Comparison of ENCODE assay signal across 8 cellular contexts in the genomic region with DNA sequence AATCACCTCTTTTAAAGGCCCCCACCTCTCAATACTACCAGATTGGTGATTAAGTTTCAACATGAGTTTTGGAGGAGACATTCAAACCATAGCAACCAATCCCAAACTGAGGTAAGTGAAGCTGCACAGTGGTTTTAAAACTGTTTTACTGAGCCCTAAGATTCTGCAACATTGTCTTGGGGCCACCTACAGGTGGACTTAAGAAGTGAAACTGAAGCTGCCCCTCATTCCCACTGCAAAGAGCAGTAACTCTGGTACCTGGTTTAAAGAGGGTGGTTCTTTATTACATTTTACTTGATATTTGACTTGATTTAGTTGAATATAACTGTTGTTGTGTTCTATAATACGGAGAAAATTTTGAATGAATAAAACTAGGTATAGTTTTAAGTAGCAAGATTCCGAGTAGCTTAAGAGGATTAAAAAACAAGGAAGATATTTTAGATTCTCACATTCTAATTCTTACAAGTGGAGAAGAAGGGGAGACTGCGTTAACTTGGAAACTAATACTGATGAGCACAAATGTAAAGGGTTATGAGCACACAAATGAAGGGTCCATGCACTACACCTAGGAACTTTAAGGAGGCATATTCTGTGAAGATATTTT. TPM values are rescaled to one million over a fixed set of nuclear protein-coding genes. Genes with fewer than 3 reads are reported as not detected.
DNase-seq lines count a peak whose midpoint lies in the region; ATAC-seq, FAIRE-seq and TF ChIP-seq lines count a peak whose summit lies in the region.

No MANE protein-coding gene starts in this region.

- no peaks in the 10 kb centered on the region for H3K36me3 Mint-ChIP-seq in endothelial cell (ENCODE audit: low read depth, unreplicated experiment)

- intact Hi-C loops in prostate gland (cut with DNase I) = no loop called here

- H3K27me3 ChIP-seq in prostate gland (replicated peaks; ENCODE audit: insufficient read depth) = no peaks in the 10 kb centered on the region

- H3K36me3 ChIP-seq in prostate gland = no peaks in the 10 kb centered on the region

- no peaks in the 10 kb centered on the region for H3K27me3 Mint-ChIP-seq in endothelial cell (ENCODE audit: unreplicated experiment)

- no peaks in the 10 kb centered on the region for H3K4me1 ChIP-seq in prostate gland (replicated peaks)

- TF ChIP-seq CTCF in D721Med (IDR thresholded peaks at IDR 0.05; ENCODE audit: insufficient read depth, missing control alignments) (peak; percentile 49), endothelial cell (IDR thresholded peaks at IDR 0.05; ENCODE audit: unreplicated experiment) (peak; percentile 82), prostate gland (IDR thresholded peaks at IDR 0.05) (peak in 3 of 4 experiments; percentile 40 to 48 (median 42))

- no peaks in the 10 kb centered on the region for H3K9me3 Mint-ChIP-seq in endothelial cell (ENCODE audit: unreplicated experiment)

- no peak overlapping the region for H3K27ac ChIP-seq in prostate gland

- H3K4me3 Mint-ChIP-seq in endothelial cell (ENCODE audit: unreplicated experiment) = no peak overlapping the region

- H3K4me3 ChIP-seq in prostate gland = no peak overlapping the region

- no peaks in the 10 kb centered on the region for H3K9me3 ChIP-seq in prostate gland

- H3K27ac Mint-ChIP-seq in endothelial cell (ENCODE audit: unreplicated experiment) = no peak overlapping the region

- 72% methylated on average over 3 of the region's 3 CpGs for WGBS in prostate gland

- H3K4me1 Mint-ChIP-seq in endothelial cell (ENCODE audit: unreplicated experiment) = peaks cover 4% of the 10 kb centered on the region

- FAIRE-seq in D721Med (lab: Jason Lieb, UNC) = no peak

- no peak for DNase-seq in D721Med (ENCODE audit: insufficient read length, low spot score)
- DNase-seq in NAMALWA (ENCODE audit: low spot score) = peak; percentile 60
- peak; percentile 47 for DNase-seq in endothelial cell (ENCODE audit: low spot score)
- DNase-seq in prostate gland (ENCODE audit: low spot score) = no peak
- DNase-seq in NCI-H524 treated with DMSO at 0.1 percent for 48 hours (lab: John Stamatoyannopoulos, UW) = no peak
- no peak for DNase-seq in CD1c-positive myeloid dendritic cell (ENCODE audit: extremely low spot score)

- ATAC-seq in GM21381 (IDR thresholded peaks at IDR 0.05; ENCODE audit: unreplicated experiment) (peak; percentile 69), GM19452 (IDR thresholded peaks at IDR 0.05; ENCODE audit: unreplicated experiment) (no peak)

- TF ChIP-seq POLR2A in prostate gland (IDR thresholded peaks at IDR 0.05) = no peak

RNA-seq across cellular contexts. Expression of a gene that starts 26.7 kb away (rescaled TPM):
- total RNA-seq in endothelial cell (ENCODE audit: unreplicated experiment) (0.21 TPM), prostate gland (1 to 10 TPM in 1 of 2 donors, under 1 TPM in 1; 0.64 to 2.2 TPM)

Comparison
In these comparisons a context has a peak if more than half of its experiments do, and no peak if none do; other contexts are left out.
1. DNase-seq: peak in NAMALWA (single experiment) and endothelial cell (single experiment); none in D721Med (single experiment), prostate gland (single experiment), NCI-H524 treated with DMSO at 0.1 percent for 48 hours (single experiment) and CD1c-positive myeloid dendritic cell (single experiment).
2. Peak in every context shown above with its lines, with median percentiles within 50 percentile points of each other: CTCF ChIP-seq.